Comparison of ENCODE assay signal across 32 cellular contexts in the genomic region with DNA sequence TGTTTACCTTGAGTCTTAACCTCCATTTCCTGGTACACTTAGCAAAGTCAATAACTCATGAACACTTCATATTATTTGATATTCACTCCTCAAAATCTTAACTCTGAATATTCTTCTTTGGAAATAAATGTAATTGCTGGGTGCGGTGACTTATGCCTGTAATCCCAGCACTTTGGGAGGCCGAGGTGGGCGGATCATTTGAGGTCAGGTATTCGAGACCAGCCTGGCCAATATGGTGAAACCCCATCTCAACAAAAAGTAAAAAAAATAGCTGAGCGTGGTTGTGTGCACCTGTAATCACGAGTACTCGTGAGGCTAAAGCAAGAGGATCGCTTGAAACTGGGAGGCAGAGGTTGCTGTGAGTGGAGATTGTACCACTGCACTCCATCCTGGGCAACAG.
"Had no signal": no experiment of that assay in that cellular context is flagged by ENCODE, and none has a peak within 500 bp of the region (broad histone marks: within the 10 kb centered on the region; RNA-seq: fewer than 3 reads in every experiment).

No MANE protein-coding gene starts in this region.

- H3K4me1 ChIP-seq: ascending aorta, breast epithelium, colonic mucosa had no signal

- DNase-seq: activated CD4-positive, alpha-beta memory T cell treated with anti-CD3 and anti-CD28 coated beads for 36 hours; activated CD4-positive, alpha-beta T cell treated with anti-CD3 and anti-CD28 coated beads for 36 hours; activated CD4-positive, alpha-beta T cell treated with anti-CD3 and anti-CD28 coated beads, Interleukin-2, amount 10 ng/mL, durations not matched to agents 24 days and 14 days; activated CD4-positive, CD25-positive, alpha-beta regulatory T cell; activated CD4-positive, CD25-positive, alpha-beta regulatory T cell treated with anti-CD3 and anti-CD28 coated beads, Interleukin-2, amount 50 U/mL, for 72 hours; activated CD8-positive, alpha-beta memory T cell treated with anti-CD3 and anti-CD28 coated beads, Interleukin-2, amount 10 ng/mL, durations not matched to agents 7 days and 5 days; activated CD8-positive, alpha-beta memory T cell treated with anti-CD3 and anti-CD28 coated beads, Interleukin-2, amount 50 U/mL, for 4 hours; activated CD8-positive, alpha-beta T cell treated with anti-CD3 and anti-CD28 coated beads, Interleukin-2, amount 10 ng/mL, durations not matched to agents 7 days and 5 days; activated gamma-delta T cell; activated naive CD4-positive, alpha-beta T cell; activated naive CD4-positive, alpha-beta T cell treated with anti-CD3 and anti-CD28 coated beads, Interleukin-2, amount 10 ng/mL, durations not matched to agents 7 days and 5 days; activated naive CD8-positive, alpha-beta T cell treated with anti-CD3 and anti-CD28 coated beads, Interleukin-2, amount 10 ng/mL, durations not matched to agents 7 days and 5 days; activated T-cell treated with anti-CD3 and anti-CD28 coated beads for 4 hours; activated T-cell treated with anti-CD3 and anti-CD28 coated beads, Interleukin-2, amount 50 U/mL, for 24 hours; activated T-cell treated with anti-CD3 and anti-CD28 coated beads, Interleukin-2, amount 50 U/mL, for 72 hours; central memory CD4-positive, alpha-beta T cell; cerebellar nuclear complex; colonic mucosa; effector CD8-positive, alpha-beta T cell; foreskin fibroblast; glutamatergic neuron; SW 1271; T-cell; T1000; WERI-Rb-1 had no signal

- H3K9me3 Mint-ChIP-seq: activated CD4-positive, alpha-beta memory T cell treated with anti-CD3 and anti-CD28 coated beads for 36 hours; activated CD4-positive, alpha-beta T cell treated with anti-CD3 and anti-CD28 coated beads, Interleukin-2, amount 10 ng/mL, durations not matched to agents 24 days and 14 days; activated naive CD4-positive, alpha-beta T cell treated with anti-CD3 and anti-CD28 coated beads, Interleukin-2, amount 10 ng/mL, durations not matched to agents 7 days and 5 days; activated T-cell treated with anti-CD3 and anti-CD28 coated beads, Interleukin-2, amount 50 U/mL, for 24 hours; T-helper 1 cell treated with Interleukin-12 subunit alpha and Interleukin-12 subunit beta and Interleukin-4 antibody, amounts not matched to agents 30 μg/mL and 1 μg/mL, for 36 hours had no signal

- H3K4me1 Mint-ChIP-seq: activated CD4-positive, alpha-beta T cell treated with anti-CD3 and anti-CD28 coated beads for 36 hours; activated CD4-positive, alpha-beta T cell treated with anti-CD3 and anti-CD28 coated beads, Interleukin-2, amount 10 ng/mL, durations not matched to agents 24 days and 14 days; activated CD8-positive, alpha-beta memory T cell treated with anti-CD3 and anti-CD28 coated beads, Interleukin-2, amount 10 ng/mL, durations not matched to agents 7 days and 5 days; activated naive CD4-positive, alpha-beta T cell treated with anti-CD3 and anti-CD28 coated beads, Interleukin-2, amount 10 ng/mL, durations not matched to agents 7 days and 5 days; activated naive CD8-positive, alpha-beta T cell treated with anti-CD3 and anti-CD28 coated beads, Interleukin-2, amount 10 ng/mL, durations not matched to agents 7 days and 5 days; brain; T-cell had no signal

- H3K36me3 ChIP-seq: ascending aorta, breast epithelium, cardiac muscle cell, colonic mucosa, WERI-Rb-1 had no signal

- ATAC-seq: activated CD4-positive, alpha-beta T cell treated with anti-CD3 and anti-CD28 coated beads for 36 hours; activated CD8-positive, alpha-beta memory T cell treated with anti-CD3 and anti-CD28 coated beads, Interleukin-2, amount 10 ng/mL, durations not matched to agents 7 days and 5 days; activated CD8-positive, alpha-beta T cell treated with anti-CD3 and anti-CD28 coated beads, Interleukin-2, amount 10 ng/mL, durations not matched to agents 7 days and 5 days; activated naive CD4-positive, alpha-beta T cell treated with anti-CD3 and anti-CD28 coated beads, Interleukin-2, amount 50 U/mL, for 72 hours; activated T-cell treated with anti-CD3 and anti-CD28 coated beads, Interleukin-2, amount 50 U/mL, for 72 hours; T-cell had no signal

- H3K27ac Mint-ChIP-seq: activated CD4-positive, alpha-beta memory T cell treated with anti-CD3 and anti-CD28 coated beads for 36 hours; activated CD4-positive, alpha-beta T cell treated with anti-CD3 and anti-CD28 coated beads for 36 hours; activated CD4-positive, alpha-beta T cell treated with anti-CD3 and anti-CD28 coated beads, Interleukin-2, amount 10 ng/mL, durations not matched to agents 24 days and 14 days; activated CD8-positive, alpha-beta memory T cell treated with anti-CD3 and anti-CD28 coated beads, Interleukin-2, amount 10 ng/mL, durations not matched to agents 7 days and 5 days; activated CD8-positive, alpha-beta T cell treated with anti-CD3 and anti-CD28 coated beads, Interleukin-2, amount 10 ng/mL, durations not matched to agents 7 days and 5 days; activated naive CD4-positive, alpha-beta T cell treated with anti-CD3 and anti-CD28 coated beads, Interleukin-2, amount 10 ng/mL, durations not matched to agents 7 days and 5 days; activated naive CD4-positive, alpha-beta T cell treated with anti-CD3 and anti-CD28 coated beads, Interleukin-2, amount 50 U/mL, for 72 hours; activated naive CD8-positive, alpha-beta T cell treated with anti-CD3 and anti-CD28 coated beads, Interleukin-2, amount 10 ng/mL, durations not matched to agents 7 days and 5 days; activated T-cell treated with anti-CD3 and anti-CD28 coated beads, Interleukin-2, amount 50 U/mL, for 24 hours; activated T-cell treated with anti-CD3 and anti-CD28 coated beads, Interleukin-2, amount 50 U/mL, for 72 hours; brain; T-cell; T-helper 1 cell treated with Interleukin-12 subunit alpha and Interleukin-12 subunit beta and Interleukin-4 antibody, amounts not matched to agents 30 μg/mL and 1 μg/mL, for 36 hours had no signal

- H3K27me3 ChIP-seq: ascending aorta, breast epithelium, cardiac muscle cell, colonic mucosa had no signal

- H3K4me3 Mint-ChIP-seq: activated CD4-positive, alpha-beta memory T cell treated with anti-CD3 and anti-CD28 coated beads for 36 hours; activated CD4-positive, alpha-beta T cell treated with anti-CD3 and anti-CD28 coated beads for 36 hours; activated CD4-positive, alpha-beta T cell treated with anti-CD3 and anti-CD28 coated beads, Interleukin-2, amount 10 ng/mL, durations not matched to agents 24 days and 14 days; activated CD8-positive, alpha-beta memory T cell treated with anti-CD3 and anti-CD28 coated beads, Interleukin-2, amount 10 ng/mL, durations not matched to agents 7 days and 5 days; activated CD8-positive, alpha-beta T cell treated with anti-CD3 and anti-CD28 coated beads, Interleukin-2, amount 10 ng/mL, durations not matched to agents 7 days and 5 days; activated naive CD4-positive, alpha-beta T cell treated with anti-CD3 and anti-CD28 coated beads, Interleukin-2, amount 10 ng/mL, durations not matched to agents 7 days and 5 days; activated naive CD8-positive, alpha-beta T cell treated with anti-CD3 and anti-CD28 coated beads, Interleukin-2, amount 10 ng/mL, durations not matched to agents 7 days and 5 days; activated T-cell treated with anti-CD3 and anti-CD28 coated beads, Interleukin-2, amount 50 U/mL, for 24 hours; activated T-cell treated with anti-CD3 and anti-CD28 coated beads, Interleukin-2, amount 50 U/mL, for 72 hours; brain; T-cell; T-helper 1 cell treated with Interleukin-12 subunit alpha and Interleukin-12 subunit beta and Interleukin-4 antibody, amounts not matched to agents 30 μg/mL and 1 μg/mL, for 36 hours had no signal

- H3K9me3 ChIP-seq: ascending aorta, breast epithelium, colonic mucosa had no signal

- H3K4me3 ChIP-seq: ascending aorta, breast epithelium, cardiac muscle cell, colonic mucosa had no signal

- H3K27me3 Mint-ChIP-seq: activated CD4-positive, alpha-beta memory T cell treated with anti-CD3 and anti-CD28 coated beads for 36 hours; activated CD4-positive, alpha-beta T cell treated with anti-CD3 and anti-CD28 coated beads for 36 hours; activated CD4-positive, alpha-beta T cell treated with anti-CD3 and anti-CD28 coated beads, Interleukin-2, amount 10 ng/mL, durations not matched to agents 24 days and 14 days; activated CD8-positive, alpha-beta memory T cell treated with anti-CD3 and anti-CD28 coated beads, Interleukin-2, amount 10 ng/mL, durations not matched to agents 7 days and 5 days; activated naive CD4-positive, alpha-beta T cell treated with anti-CD3 and anti-CD28 coated beads, Interleukin-2, amount 10 ng/mL, durations not matched to agents 7 days and 5 days; activated T-cell treated with anti-CD3 and anti-CD28 coated beads, Interleukin-2, amount 50 U/mL, for 24 hours; T-cell had no signal

- H3K36me3 Mint-ChIP-seq: activated CD4-positive, alpha-beta memory T cell treated with anti-CD3 and anti-CD28 coated beads for 36 hours; activated CD8-positive, alpha-beta memory T cell treated with anti-CD3 and anti-CD28 coated beads, Interleukin-2, amount 10 ng/mL, durations not matched to agents 7 days and 5 days; activated naive CD4-positive, alpha-beta T cell treated with anti-CD3 and anti-CD28 coated beads, Interleukin-2, amount 10 ng/mL, durations not matched to agents 7 days and 5 days; activated naive CD4-positive, alpha-beta T cell treated with anti-CD3 and anti-CD28 coated beads, Interleukin-2, amount 50 U/mL, for 72 hours; activated naive CD8-positive, alpha-beta T cell treated with anti-CD3 and anti-CD28 coated beads, Interleukin-2, amount 10 ng/mL, durations not matched to agents 7 days and 5 days; brain; T-cell had no signal

- H3K27ac ChIP-seq: ascending aorta, breast epithelium, cardiac muscle cell, colonic mucosa, epithelial cell of prostate, WERI-Rb-1 had no signal
